In the genomic region with DNA sequence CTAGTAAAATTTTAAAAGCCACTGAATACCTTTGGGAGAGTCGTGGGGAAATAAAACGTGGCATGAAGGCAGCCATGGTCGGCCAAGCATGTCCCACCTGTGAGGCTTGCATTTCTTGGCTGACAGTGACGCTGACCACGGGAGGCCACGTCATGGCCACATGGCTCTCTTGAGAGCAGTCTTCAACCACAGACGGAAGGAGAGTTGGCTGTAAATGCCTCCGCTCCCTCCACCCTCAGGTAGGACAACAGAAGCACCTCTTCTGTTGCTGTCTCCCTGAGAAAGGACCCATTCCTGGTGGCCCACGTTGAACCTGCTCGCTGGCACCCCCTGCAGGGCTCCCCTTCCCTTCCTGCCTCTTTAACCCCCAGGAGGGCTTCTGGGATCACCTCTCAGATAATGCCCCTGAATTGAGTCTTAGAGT, we compare ENCODE assay signal across 8 cellular contexts. TPM values are rescaled to one million over a fixed set of nuclear protein-coding genes. Genes with fewer than 3 reads are reported as not detected.
A peak's percentile ranks its signal among the peaks of the same experiment; 100 is the strongest.
DNase-seq lines count a peak whose midpoint lies in the region; ATAC-seq, FAIRE-seq and TF ChIP-seq lines count a peak whose summit lies in the region.

No MANE protein-coding gene starts in this region.

- H3K4me3 Mint-ChIP-seq in CD14-positive monocyte, result no peak overlapping the region
- no peak overlapping the region for H3K4me3 Mint-ChIP-seq in activated T-helper 17 cell treated with anti-CD3 and anti-CD28 coated beads, Interleukin-2, amount 50 U/mL, for 72 hours

- no peak overlapping the region for H3K4me3 ChIP-seq in IMR-90 (ENCODE audit: insufficient read depth, low read depth, low read length)
- no peak overlapping the region for H3K4me3 ChIP-seq in mucosa of rectum (ENCODE audit: low read length in 2 of 2)

- no peak for TF ChIP-seq POLR2A in IMR-90 (IDR thresholded peaks at IDR 0.05; ENCODE audit: low read depth, low read length)

- no peaks in the 10 kb centered on the region for H3K36me3 Mint-ChIP-seq in CD14-positive monocyte
- H3K36me3 Mint-ChIP-seq in activated T-helper 17 cell treated with anti-CD3 and anti-CD28 coated beads, Interleukin-2, amount 50 U/mL, for 72 hours (ENCODE audit: low read depth), result no peaks in the 10 kb centered on the region

- FAIRE-seq in GM18507 (lab: Jason Lieb, UNC), result peak; percentile 97

- H3K27ac ChIP-seq in IMR-90 (ENCODE audit: insufficient read depth, low read length), result no peak overlapping the region
- H3K27ac ChIP-seq in mucosa of rectum (ENCODE audit: low read depth in 2 of 2, low read length in 2 of 2), result peak overlapping the region in 1 of 2 donors; percentile 4

- peak; percentile 75 for TF ChIP-seq CTCF in CD14-positive monocyte (IDR thresholded peaks at IDR 0.05)
- peak; percentile 33; the same call in 1 of the 2 replicates for TF ChIP-seq CTCF in IMR-90 (conservative IDR thresholded peaks at IDR 0.05; ENCODE audit: low read depth, low read length)

- peak; percentile 47 for TF ChIP-seq RAD21 in IMR-90 (IDR thresholded peaks at IDR 0.05; ENCODE audit: low read length)

- in situ Hi-C loops in IMR-90 (cut with MboI; ENCODE audit: low sequenced_read_pairs), result loop anchor here (5.0 to 10.0 kb wide), 2 partner anchors 56 to 133 kb away; partner anchors contain the start of gene IQCN

- H3K4me1 Mint-ChIP-seq in CD14-positive monocyte, result peaks cover 31% of the 10 kb centered on the region
- no peaks in the 10 kb centered on the region for H3K4me1 Mint-ChIP-seq in activated T-helper 17 cell treated with anti-CD3 and anti-CD28 coated beads, Interleukin-2, amount 50 U/mL, for 72 hours

- no peak; the same call in 1 of the 2 replicates for ATAC-seq in IMR-90 (ENCODE audit: low read depth)
- ATAC-seq in activated T-helper 17 cell treated with anti-CD3 and anti-CD28 coated beads, Interleukin-2, amount 50 U/mL, for 72 hours (replicated peaks), result peak; percentile 41

- H3K14ac ChIP-seq in IMR-90 (replicated peaks; ENCODE audit: low read depth, low read length), result no peak overlapping the region

- peak overlapping the region; percentile 90; the same call in 1 of the 2 replicates for H2AK5ac ChIP-seq in IMR-90 (ENCODE audit: low read depth, low read length)

- H3K4me2 ChIP-seq in IMR-90 (ENCODE audit: low read depth, low read length), result no peak overlapping the region

- WGBS in IMR-90 (ENCODE audit: extremely low coverage in 2 of 2, insufficient read length in 1 of 2), 2 experiments, result 73% methylated on average over 3 of the region's 10 CpGs; no CpG with 5 or more reads in 1 of the 2 experiments

- no peak overlapping the region for H3K23ac ChIP-seq in IMR-90 (ENCODE audit: low read depth, low read length)

- no peak overlapping the region for H2BK5ac ChIP-seq in IMR-90 (ENCODE audit: low read depth, low read length, poor library complexity, severe bottlenecking)

- H4K5ac ChIP-seq in IMR-90 (ENCODE audit: low read depth, low read length), result no peak overlapping the region

- H3K9me3 Mint-ChIP-seq in CD14-positive monocyte, result no peaks in the 10 kb centered on the region
- H3K9me3 Mint-ChIP-seq in activated T-helper 17 cell treated with anti-CD3 and anti-CD28 coated beads, Interleukin-2, amount 50 U/mL, for 72 hours, result no peaks in the 10 kb centered on the region

- peak overlapping the region; percentile 67 for H2AFZ ChIP-seq in IMR-90 (replicated peaks; ENCODE audit: low read length, poor library complexity)

- no peak overlapping the region for H3K18ac ChIP-seq in IMR-90 (ENCODE audit: low read depth, low read length)

- H3K4me1 ChIP-seq in IMR-90 (ENCODE audit: control insufficient read depth, insufficient read depth, low read length) (no peaks in the 10 kb centered on the region), mucosa of rectum (ENCODE audit: control insufficient read depth in 2 of 2, insufficient read depth in 2 of 2, low read length in 2 of 2) (peaks cover 9% of the 10 kb centered on the region in 2 donors)

- H3K27me3 ChIP-seq in IMR-90 (ENCODE audit: control insufficient read depth, insufficient read depth, low read length) (no peaks in the 10 kb centered on the region), mucosa of rectum (ENCODE audit: control insufficient read depth in 2 of 2, insufficient read depth in 2 of 2, low read length in 2 of 2) (no peaks in the 10 kb centered on the region)

- H2AK9ac ChIP-seq in IMR-90 (replicated peaks; ENCODE audit: low read depth, low read length, poor library complexity), result no peak overlapping the region

- intact Hi-C loops in CD14-positive monocyte (cut with micrococcal nuclease), result loop anchor here (2.0 to 5.0 kb wide), 3 partner anchors 19 to 201 kb away; no protein-coding TSS in a partner anchor
- intact Hi-C loops in IMR-90 (cut with micrococcal nuclease), result no loop called here

- dilution Hi-C loops in IMR-90 (cut with HindIII; ENCODE audit: low sequenced_read_pairs, unreplicated experiment), result no loop called here

- CTCF ChIA-PET in IMR-90 (lab: Yijun Ruan, JAX), result no interaction called here

- no peak overlapping the region for H3K9ac ChIP-seq in IMR-90 (ENCODE audit: low read depth, low read length)
- H3K9ac ChIP-seq in mucosa of rectum (ENCODE audit: low read depth in 1 of 2, low read length in 2 of 2), result peak overlapping the region; percentile 5

- H3K27me3 Mint-ChIP-seq in CD14-positive monocyte (ENCODE audit: low read depth in 3 of 3), result peaks cover 2 to 6% (median 6%) of the 10 kb centered on the region in 3 donors
- H3K27me3 Mint-ChIP-seq in activated T-helper 17 cell treated with anti-CD3 and anti-CD28 coated beads, Interleukin-2, amount 50 U/mL, for 72 hours, result no peaks in the 10 kb centered on the region

- H3K9me1 ChIP-seq in IMR-90 (ENCODE audit: insufficient read depth, low read length), result no peaks in the 10 kb centered on the region

- POLR2A ChIA-PET in IMR-90 (lab: Charles Lee; ENCODE audit: unreplicated experiment), result no interaction called here

- H4K91ac ChIP-seq in IMR-90 (ENCODE audit: insufficient read depth, low read depth, low read length), result no peak overlapping the region

- H2BK20ac ChIP-seq in IMR-90 (ENCODE audit: low read depth, low read length), result no peak overlapping the region

- no peak overlapping the region for H4K8ac ChIP-seq in IMR-90 (ENCODE audit: low read depth in 2 of 2, low read length in 2 of 2)

- 0 out of 2 replicates have a peak overlapping the region, but pooled peaks have one; percentile 42 for H3K4ac ChIP-seq in IMR-90 (ENCODE audit: low read depth, low read length)

- BruUV-seq in IMR-90 (replicated peaks; lab: Mats Ljungman, UMichigan), result no TSS peak

- no peak overlapping the region for H2BK120ac ChIP-seq in IMR-90 (ENCODE audit: low read depth, low read length)

- no peak overlapping the region for H3K56ac ChIP-seq in IMR-90 (ENCODE audit: extremely low read depth, insufficient read depth, low read length)

- H3K79me1 ChIP-seq in IMR-90 (ENCODE audit: low read depth in 1 of 2, low read length in 2 of 2), result no peaks in the 10 kb centered on the region

- H3K36me3 ChIP-seq in IMR-90 (ENCODE audit: control insufficient read depth, insufficient read depth, low read length), result no peaks in the 10 kb centered on the region
- no peaks in the 10 kb centered on the region for H3K36me3 ChIP-seq in mucosa of rectum (ENCODE audit: control insufficient read depth in 2 of 2, insufficient read depth in 2 of 2, low read length in 2 of 2)

- H3K9me3 ChIP-seq in IMR-90 (ENCODE audit: control insufficient read depth, insufficient read depth, low read length) (no peaks in the 10 kb centered on the region), mucosa of rectum (ENCODE audit: control insufficient read depth in 2 of 2, low read length in 2 of 2) (no peaks in the 10 kb centered on the region)

- peak; percentile 62 for DNase-seq in CD14-positive monocyte (ENCODE audit: low spot score)
- no peak for DNase-seq in GM18507 (ENCODE audit: extremely low spot score, insufficient read length, low read depth)
- DNase-seq in IMR-90, result no peak
- no peak for DNase-seq in RKO (ENCODE audit: low spot score)
- no peak for DNase-seq in stimulated activated CD4-positive, alpha-beta T cell treated with anti-CD3 and anti-CD28 coated beads, Interleukin-2, amount 100 ng/mL, for 48 hours
- no peak for DNase-seq in NK-92 (lab: John Stamatoyannopoulos, UW; ENCODE audit: unreplicated experiment)

- no peaks in the 10 kb centered on the region for H4K20me1 ChIP-seq in IMR-90 (ENCODE audit: insufficient read depth, low read length)

- H3K27ac Mint-ChIP-seq in CD14-positive monocyte, result peak overlapping the region in 3 of 7 donors; percentile 35 to 62 (median 45)
- no peak overlapping the region for H3K27ac Mint-ChIP-seq in activated T-helper 17 cell treated with anti-CD3 and anti-CD28 coated beads, Interleukin-2, amount 50 U/mL, for 72 hours

- no peak overlapping the region; the same call in 2 of the 3 replicates for H2BK15ac ChIP-seq in IMR-90 (ENCODE audit: low read depth, low read length)

RNA-seq across cellular contexts. Expression of gene LRRC25, which starts 10.6 kb away (rescaled TPM):
- polyA plus RNA-seq in CD14-positive monocyte (100 to 1,000 TPM; 416 to 581 TPM), IMR-90 (2012; rRNA removed) (0.03 TPM in 1 of 2 replicates, not detected in the other)
- total RNA-seq in IMR-90 (2012; rRNA removed), result not detected in 2 replicates
- polyA plus RNA-seq in IMR-90 (2012; cell fraction: cytosol; rRNA removed), result 0.08 and 0.09 TPM in 2 replicates
- 0.08 TPM in 1 of 2 replicates, not detected in the other for polyA plus RNA-seq in IMR-90 (2012; cell fraction: nucleus; rRNA removed; ENCODE audit: low replicate concordance)
- not detected for total RNA-seq in activated T-helper 17 cell treated with anti-CD3 and anti-CD28 coated beads, Interleukin-2, amount 50 U/mL, for 72 hours

RNA-seq across cellular contexts. Expression of gene SSBP4, which starts 11.1 kb away (rescaled TPM):
- polyA plus RNA-seq in CD14-positive monocyte, result 10 to 100 TPM; 38.5 to 48.3 TPM
- 13.3 and 14.9 TPM in 2 replicates for total RNA-seq in IMR-90 (2012; rRNA removed)
- 39.7 and 48.1 TPM in 2 replicates for polyA plus RNA-seq in IMR-90 (2012; rRNA removed)
- polyA plus RNA-seq in IMR-90 (2012; cell fraction: cytosol; rRNA removed), result 36.0 and 75.3 TPM in 2 replicates
- 110 and 323 TPM in 2 replicates for polyA plus RNA-seq in IMR-90 (2012; cell fraction: nucleus; rRNA removed; ENCODE audit: low replicate concordance)
- total RNA-seq in activated T-helper 17 cell treated with anti-CD3 and anti-CD28 coated beads, Interleukin-2, amount 50 U/mL, for 72 hours, result 100 to 1,000 TPM in 1 of 2 donors, 10 to 100 TPM in 1; 73.8 to 169 TPM

RNA-seq across cellular contexts. Expression of gene GDF15, which starts 22.1 kb away (rescaled TPM):
- polyA plus RNA-seq in CD14-positive monocyte (not detected), IMR-90 (2012; rRNA removed) (43.5 and 49.8 TPM in 2 replicates)
- 5.6 and 10.3 TPM in 2 replicates for total RNA-seq in IMR-90 (2012; rRNA removed)
- 84.3 and 176 TPM in 2 replicates for polyA plus RNA-seq in IMR-90 (2012; cell fraction: cytosol; rRNA removed)
- 56.9 and 109 TPM in 2 replicates for polyA plus RNA-seq in IMR-90 (2012; cell fraction: nucleus; rRNA removed; ENCODE audit: low replicate concordance)
- total RNA-seq in activated T-helper 17 cell treated with anti-CD3 and anti-CD28 coated beads, Interleukin-2, amount 50 U/mL, for 72 hours, result under 1 TPM; 0.45 to 0.50 TPM

RNA-seq across cellular contexts. Expression of gene ISYNA1, which starts 29.9 kb away (rescaled TPM):
- polyA plus RNA-seq in CD14-positive monocyte (not detected), IMR-90 (2012; rRNA removed) (24.7 and 29.4 TPM in 2 replicates)
- total RNA-seq in IMR-90 (2012; rRNA removed), result 3.4 and 3.9 TPM in 2 replicates
- polyA plus RNA-seq in IMR-90 (2012; cell fraction: cytosol; rRNA removed), result 12.2 and 29.5 TPM in 2 replicates
- polyA plus RNA-seq in IMR-90 (2012; cell fraction: nucleus; rRNA removed; ENCODE audit: low replicate concordance), result 118 and 248 TPM in 2 replicates
- 10 to 100 TPM; 15.9 to 22.0 TPM for total RNA-seq in activated T-helper 17 cell treated with anti-CD3 and anti-CD28 coated beads, Interleukin-2, amount 50 U/mL, for 72 hours
